18 cellular contexts compared by ENCODE assay signal in the genomic region with DNA sequence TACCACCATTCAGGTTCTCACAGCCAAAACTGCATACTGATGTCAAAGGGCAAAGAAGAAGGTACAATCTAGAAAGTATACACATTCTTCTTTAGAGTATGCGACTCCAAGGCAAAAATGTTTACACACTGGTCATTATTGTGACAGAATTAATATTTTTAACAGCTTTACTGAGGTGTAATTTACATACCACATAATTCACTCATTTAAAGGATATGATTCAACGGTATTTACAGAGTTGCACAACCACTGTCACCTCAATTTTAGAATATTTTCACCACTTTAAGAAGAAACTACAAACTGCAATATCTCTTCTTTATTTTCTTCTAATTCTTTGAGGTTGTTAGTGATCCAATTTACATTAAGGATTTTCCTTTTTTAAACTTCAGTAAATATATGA.
DNase-seq lines count a peak whose midpoint lies in the region; ATAC-seq, FAIRE-seq and TF ChIP-seq lines count a peak whose summit lies in the region.
"Had no signal": no experiment of that assay in that cellular context is flagged by ENCODE, and none has a peak within 500 bp of the region (broad histone marks: within the 10 kb centered on the region; RNA-seq: fewer than 3 reads in every experiment).

No MANE protein-coding gene starts in this region.

- H3K36me3 Mint-ChIP-seq in astrocyte (ENCODE audit: low read depth, unreplicated experiment), result no peaks in the 10 kb centered on the region
- no peaks in the 10 kb centered on the region for H3K36me3 Mint-ChIP-seq in neural progenitor cell
- no peaks in the 10 kb centered on the region for H3K36me3 Mint-ChIP-seq in activated CD8-positive, alpha-beta memory T cell treated with anti-CD3 and anti-CD28 coated beads, Interleukin-2, amount 10 ng/mL, durations not matched to agents 7 days and 5 days
- no peaks in the 10 kb centered on the region for H3K36me3 Mint-ChIP-seq in Caco-2 (ENCODE audit: insufficient read depth, unreplicated experiment)

- no peak overlapping the region for H2AFZ ChIP-seq in mammary epithelial cell (ENCODE audit: low read depth, low read length)
- no peak overlapping the region for H2AFZ ChIP-seq in astrocyte (ENCODE audit: low read depth, low read length)
- peak overlapping the region; percentile 64 for H2AFZ ChIP-seq in neural progenitor cell (replicated peaks)

- dilution Hi-C loops in mammary epithelial cell (cut with HindIII; ENCODE audit: low sequenced_read_pairs), result no loop called here

- ATAC-seq in activated CD8-positive, alpha-beta memory T cell treated with anti-CD3 and anti-CD28 coated beads, Interleukin-2, amount 10 ng/mL, durations not matched to agents 7 days and 5 days, result no peak
- ATAC-seq: HCT116 had no signal

- no peak overlapping the region for H3K27ac ChIP-seq in mammary epithelial cell (ENCODE audit: insufficient read depth, low read depth, low read length)
- no peak overlapping the region for H3K27ac ChIP-seq in breast epithelium
- H3K27ac ChIP-seq in astrocyte (ENCODE audit: low read depth, low read length), result no peak overlapping the region
- no peak overlapping the region for H3K27ac ChIP-seq in neural progenitor cell
- H3K27ac ChIP-seq: C4-2B, HL-60 had no signal

- H3K4me3 Mint-ChIP-seq in astrocyte (ENCODE audit: unreplicated experiment) (no peak overlapping the region), neural progenitor cell (no peak overlapping the region), Caco-2 (ENCODE audit: unreplicated experiment) (no peak overlapping the region)
- H3K4me3 Mint-ChIP-seq in activated CD8-positive, alpha-beta memory T cell treated with anti-CD3 and anti-CD28 coated beads, Interleukin-2, amount 10 ng/mL, durations not matched to agents 7 days and 5 days, result no peak overlapping the region
- H3K4me3 Mint-ChIP-seq: CD4-positive, alpha-beta T cell; HFFc6 had no signal

- POLR2A ChIA-PET in Caco-2 (lab: Charles Lee), result no interaction called here

- no peaks in the 10 kb centered on the region for H3K36me3 ChIP-seq in mammary epithelial cell (ENCODE audit: insufficient read depth, low read length)
- no peaks in the 10 kb centered on the region for H3K36me3 ChIP-seq in breast epithelium
- no peaks in the 10 kb centered on the region for H3K36me3 ChIP-seq in astrocyte (ENCODE audit: insufficient read depth, low read length)
- H3K36me3 ChIP-seq in neural progenitor cell, result no peaks in the 10 kb centered on the region
- no peaks in the 10 kb centered on the region for H3K36me3 ChIP-seq in Caco-2 (ENCODE audit: control insufficient read depth, insufficient read depth, low read length)

- H3K27me3 ChIP-seq in mammary epithelial cell (ENCODE audit: insufficient read depth, low read length) (no peaks in the 10 kb centered on the region), breast epithelium (no peaks in the 10 kb centered on the region), astrocyte (ENCODE audit: insufficient read depth, low read length) (no peaks in the 10 kb centered on the region), neural progenitor cell (no peaks in the 10 kb centered on the region), Caco-2 (replicated peaks; ENCODE audit: control insufficient read depth, insufficient read depth, low read length) (no peaks in the 10 kb centered on the region)

- H3K4me1 ChIP-seq in mammary epithelial cell (ENCODE audit: insufficient read depth, low read length) (no peaks in the 10 kb centered on the region), breast epithelium (no peaks in the 10 kb centered on the region), astrocyte (ENCODE audit: insufficient read depth, low read length) (no peaks in the 10 kb centered on the region), neural progenitor cell (no peaks in the 10 kb centered on the region), Caco-2 (no peaks in the 10 kb centered on the region)

- FAIRE-seq in astrocyte (lab: Jason Lieb, UNC), result no peak

- DNase-seq in mammary epithelial cell (peak; percentile 20), breast epithelium (ENCODE audit: low spot score in 2 of 2) (no peak), astrocyte (ENCODE audit: low read depth) (no peak), neural progenitor cell (ENCODE audit: low spot score) (no peak), Caco-2 (no peak)
- DNase-seq in activated CD8-positive, alpha-beta memory T cell treated with anti-CD3 and anti-CD28 coated beads, Interleukin-2, amount 10 ng/mL, durations not matched to agents 7 days and 5 days, result no peak
- DNase-seq: ACHN; AML-193; CD4-positive, alpha-beta T cell; DMS153; DMS79; GDM1; GOT3; H7; HFFc6 had no signal

- TF ChIP-seq POLR2A in breast epithelium (IDR thresholded peaks at IDR 0.05), result no peak

- no peaks in the 10 kb centered on the region for H3F3A ChIP-seq in neural progenitor cell (ENCODE audit: low read depth)

- H3K27ac Mint-ChIP-seq in astrocyte (ENCODE audit: unreplicated experiment) (peak overlapping the region; percentile 26), neural progenitor cell (no peak overlapping the region), Caco-2 (ENCODE audit: unreplicated experiment) (no peak overlapping the region)
- H3K27ac Mint-ChIP-seq in activated CD8-positive, alpha-beta memory T cell treated with anti-CD3 and anti-CD28 coated beads, Interleukin-2, amount 10 ng/mL, durations not matched to agents 7 days and 5 days, result no peak overlapping the region
- H3K27ac Mint-ChIP-seq: CD4-positive, alpha-beta T cell; HFFc6 had no signal

- intact Hi-C loops in mammary epithelial cell (cut with micrococcal nuclease) (no loop called here), breast epithelium (cut with DNase I; ENCODE audit: low total_unique reads) (no loop called here), Caco-2 (cut with micrococcal nuclease; ENCODE audit: unreplicated experiment) (no loop called here)

- H3K9ac ChIP-seq in mammary epithelial cell (ENCODE audit: insufficient read depth, low read length) (no peak overlapping the region), astrocyte (ENCODE audit: low read length) (no peak overlapping the region), neural progenitor cell (no peak overlapping the region)

- BruUV-seq in mammary epithelial cell (replicated peaks; lab: Mats Ljungman, UMichigan) (no TSS peak), Caco-2 (replicated peaks; lab: Mats Ljungman, UMichigan) (no TSS peak)

- 52% methylated on average over 2 of the region's 2 CpGs for WGBS in mammary epithelial cell (ENCODE audit: low coverage, missing lambda C conversion rate)

- H3K9me3 Mint-ChIP-seq in astrocyte (ENCODE audit: unreplicated experiment) (no peaks in the 10 kb centered on the region), neural progenitor cell (no peaks in the 10 kb centered on the region), Caco-2 (ENCODE audit: unreplicated experiment) (no peaks in the 10 kb centered on the region)
- peaks cover 4% of the 10 kb centered on the region for H3K9me3 Mint-ChIP-seq in activated CD8-positive, alpha-beta memory T cell treated with anti-CD3 and anti-CD28 coated beads, Interleukin-2, amount 10 ng/mL, durations not matched to agents 7 days and 5 days (ENCODE audit: low read depth)
- H3K9me3 Mint-ChIP-seq: CD4-positive, alpha-beta T cell had no signal

- peaks cover 6% of the 10 kb centered on the region for H3K4me1 Mint-ChIP-seq in astrocyte (ENCODE audit: low read depth, unreplicated experiment)
- H3K4me1 Mint-ChIP-seq in neural progenitor cell, result no peaks in the 10 kb centered on the region
- no peaks in the 10 kb centered on the region for H3K4me1 Mint-ChIP-seq in activated CD8-positive, alpha-beta memory T cell treated with anti-CD3 and anti-CD28 coated beads, Interleukin-2, amount 10 ng/mL, durations not matched to agents 7 days and 5 days
- H3K4me1 Mint-ChIP-seq in Caco-2 (ENCODE audit: low read depth, unreplicated experiment), result no peaks in the 10 kb centered on the region

- in situ Hi-C loops in mammary epithelial cell (cut with MboI; ENCODE audit: low sequenced_read_pairs in 2 of 2), result no loop called here

- H3K4me3 ChIP-seq in mammary epithelial cell (replicated peaks in 1 of 3; ENCODE audit: insufficient read depth in 1 of 3, low read depth in 2 of 3, low read length in 3 of 3) (no peak overlapping the region), breast epithelium (no peak overlapping the region), astrocyte (ENCODE audit: insufficient read depth, low read depth, low read length) (no peak overlapping the region), neural progenitor cell (no peak overlapping the region), Caco-2 (ENCODE audit: low read depth, low read length) (no peak overlapping the region)

- H3K27me3 Mint-ChIP-seq in astrocyte (ENCODE audit: low read depth, unreplicated experiment), result no peaks in the 10 kb centered on the region
- no peaks in the 10 kb centered on the region for H3K27me3 Mint-ChIP-seq in neural progenitor cell (ENCODE audit: insufficient read depth, low read depth)
- H3K27me3 Mint-ChIP-seq in activated CD8-positive, alpha-beta memory T cell treated with anti-CD3 and anti-CD28 coated beads, Interleukin-2, amount 10 ng/mL, durations not matched to agents 7 days and 5 days, result no peaks in the 10 kb centered on the region
- no peaks in the 10 kb centered on the region for H3K27me3 Mint-ChIP-seq in Caco-2 (ENCODE audit: insufficient read depth, unreplicated experiment)
- H3K27me3 Mint-ChIP-seq: CD4-positive, alpha-beta T cell had no signal

- H3K79me2 ChIP-seq in mammary epithelial cell (ENCODE audit: insufficient read depth, low read length), result no peaks in the 10 kb centered on the region
- H3K79me2 ChIP-seq in astrocyte (ENCODE audit: insufficient read depth, low read length), result no peaks in the 10 kb centered on the region
- no peaks in the 10 kb centered on the region for H3K79me2 ChIP-seq in neural progenitor cell (ENCODE audit: low read depth)

- no peaks in the 10 kb centered on the region for H4K20me1 ChIP-seq in mammary epithelial cell (ENCODE audit: insufficient read depth, low read length)
- no peaks in the 10 kb centered on the region for H4K20me1 ChIP-seq in astrocyte (ENCODE audit: insufficient read depth, low read length)
- H4K20me1 ChIP-seq in neural progenitor cell (ENCODE audit: low read depth), result no peaks in the 10 kb centered on the region

- H3K4me2 ChIP-seq in mammary epithelial cell (ENCODE audit: insufficient read depth, low read depth, low read length) (no peak overlapping the region), astrocyte (ENCODE audit: low read length) (no peak overlapping the region), neural progenitor cell (no peak overlapping the region)

- TF ChIP-seq CTCF in mammary epithelial cell (conservative IDR thresholded peaks at IDR 0.05 in 1 of 2, IDR thresholded peaks at IDR 0.05 in 1 of 2; ENCODE audit: extremely low read depth in 1 of 2, insufficient read depth in 1 of 2, low read depth in 1 of 2, low read length in 2 of 2) (no peak), breast epithelium (IDR thresholded peaks at IDR 0.05) (no peak), astrocyte (IDR thresholded peaks at IDR 0.05; ENCODE audit: insufficient read depth, low read depth, low read length) (no peak), neural progenitor cell (IDR thresholded peaks at IDR 0.05) (no peak), Caco-2 (IDR thresholded peaks at IDR 0.05; ENCODE audit: insufficient read depth in 1 of 2, low read depth in 1 of 2, low read length in 1 of 2, severe bottlenecking in 1 of 2, unreplicated experiment in 1 of 2) (no peak)

- CTCF ChIA-PET in mammary epithelial cell (lab: Charles Lee; ENCODE audit: low non-redundant PET) (no interaction called here), Caco-2 (lab: Charles Lee) (no interaction called here)
- CTCF ChIA-PET in activated CD8-positive, alpha-beta memory T cell treated with anti-CD3 and anti-CD28 coated beads, Interleukin-2, amount 10 ng/mL, durations not matched to agents 7 days and 5 days (lab: Charles Lee), result no interaction called here

- no peaks in the 10 kb centered on the region for H3K9me3 ChIP-seq in mammary epithelial cell (replicated peaks; ENCODE audit: insufficient read depth, low read length)
- H3K9me3 ChIP-seq in breast epithelium, result no peaks in the 10 kb centered on the region
- H3K9me3 ChIP-seq in astrocyte (ENCODE audit: insufficient read depth, low read depth, low read length), result no peaks in the 10 kb centered on the region
- H3K9me3 ChIP-seq in neural progenitor cell (ENCODE audit: low read depth), result no peaks in the 10 kb centered on the region
- no peaks in the 10 kb centered on the region for H3K9me3 ChIP-seq in Caco-2
